ENCODE assay signal across 13 cellular contexts in the genomic region with DNA sequence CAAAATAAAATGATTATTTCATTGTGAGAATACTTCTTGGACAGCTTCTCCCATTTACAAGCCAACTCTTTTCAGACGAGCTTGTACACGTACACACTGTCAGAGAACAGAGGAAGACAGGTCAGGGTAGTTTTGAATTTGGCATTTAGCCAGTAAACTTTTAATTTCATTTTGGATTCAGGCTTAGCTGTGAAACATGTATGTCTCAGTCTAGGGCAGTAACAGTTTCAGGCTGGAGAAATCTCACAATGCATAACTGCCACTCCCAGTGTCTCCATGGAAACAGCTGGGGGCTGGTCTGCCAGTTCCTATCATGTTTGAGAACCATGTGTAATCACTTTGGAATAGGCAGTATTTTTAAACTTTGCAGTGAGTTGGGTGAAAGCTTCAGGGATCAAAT. TPM values are rescaled to one million over a fixed set of nuclear protein-coding genes. Genes with fewer than 3 reads are reported as not detected.
DNase-seq lines count a peak whose midpoint lies in the region; ATAC-seq and TF ChIP-seq lines count a peak whose summit lies in the region.
"Had no signal": no experiment of that assay in that cellular context is flagged by ENCODE, and none has a peak within 500 bp of the region (broad histone marks: within the 10 kb centered on the region; RNA-seq: fewer than 3 reads in every experiment).

No MANE protein-coding gene starts in this region.

- H3K27ac Mint-ChIP-seq in neural progenitor cell, result peak overlapping the region; percentile 47
- no peak overlapping the region for H3K27ac Mint-ChIP-seq in activated T-cell treated with anti-CD3 and anti-CD28 coated beads, Interleukin-2, amount 50 U/mL, for 24 hours
- H3K27ac Mint-ChIP-seq: memory B cell had no signal

- peaks cover 4% of the 10 kb centered on the region for H3K9me3 Mint-ChIP-seq in neural progenitor cell
- no peaks in the 10 kb centered on the region for H3K9me3 Mint-ChIP-seq in activated T-cell treated with anti-CD3 and anti-CD28 coated beads, Interleukin-2, amount 50 U/mL, for 24 hours
- H3K9me3 Mint-ChIP-seq: memory B cell had no signal

- BruUV-seq in PC-9 (replicated peaks; lab: Mats Ljungman, UMichigan), result no TSS peak

- no peaks in the 10 kb centered on the region for H3K9me3 ChIP-seq in PC-9 (ENCODE audit: insufficient read depth, low read depth)
- no peaks in the 10 kb centered on the region for H3K9me3 ChIP-seq in neural progenitor cell (ENCODE audit: low read depth)

- no peaks in the 10 kb centered on the region for H3K36me3 Mint-ChIP-seq in neural progenitor cell
- H3K36me3 Mint-ChIP-seq in activated T-cell treated with anti-CD3 and anti-CD28 coated beads, Interleukin-2, amount 50 U/mL, for 24 hours (ENCODE audit: low read depth), result no peaks in the 10 kb centered on the region
- H3K36me3 Mint-ChIP-seq: memory B cell had no signal

- peaks cover 20% of the 10 kb centered on the region for H3F3A ChIP-seq in PC-9 (ENCODE audit: insufficient read depth, low read depth)
- H3F3A ChIP-seq in neural progenitor cell (ENCODE audit: low read depth), result peaks cover 18% of the 10 kb centered on the region

- DNase-seq in ELR (ENCODE audit: low read depth), result peak; percentile 36
- peak; percentile 51 to 81 for DNase-seq in PC-9
- peak; percentile 24 for DNase-seq in fibroblast of peridontal ligament (ENCODE audit: extremely low read depth)
- DNase-seq in neural progenitor cell (ENCODE audit: low spot score), result no peak
- DNase-seq in activated T-cell treated with anti-CD3 and anti-CD28 coated beads, Interleukin-2, amount 50 U/mL, for 24 hours, result no peak
- no peak for DNase-seq in inferior parietal cortex (ENCODE audit: extremely low spot score)
- no peak for DNase-seq in NCI-H128 (lab: John Stamatoyannopoulos, UW; ENCODE audit: unreplicated experiment)
- DNase-seq: activated effector memory CD4-positive, alpha-beta T cell treated with Interleukin-2 at 50 U/mL for 16 hours; effector memory CD4-positive, alpha-beta T cell; stimulated activated CD4-positive, alpha-beta T cell treated with anti-CD3 and anti-CD28 coated beads, Interleukin-15, amount 100 ng/mL, for 24 hours had no signal

- H3K9ac ChIP-seq in neural progenitor cell, result no peak overlapping the region

- TF ChIP-seq CTCF in PC-9 (conservative IDR thresholded peaks at IDR 0.05), result no peak
- TF ChIP-seq CTCF in neural progenitor cell (IDR thresholded peaks at IDR 0.05), result no peak

- H3K9me2 ChIP-seq in PC-9 (ENCODE audit: insufficient read depth), result no peaks in the 10 kb centered on the region

- H3K4me3 ChIP-seq in PC-9 (peak overlapping the region; percentile 55), neural progenitor cell (no peak overlapping the region)

- peaks cover 68% of the 10 kb centered on the region for H3K4me1 Mint-ChIP-seq in neural progenitor cell
- peaks cover 6% of the 10 kb centered on the region for H3K4me1 Mint-ChIP-seq in activated T-cell treated with anti-CD3 and anti-CD28 coated beads, Interleukin-2, amount 50 U/mL, for 24 hours (ENCODE audit: low read depth)

- POLR2A ChIA-PET in PC-9 (lab: Charles Lee; ENCODE audit: unreplicated experiment), result interaction anchor here (0.6 kb wide), 1 partner anchor 53 kb away, joined by 3 read pairs; no protein-coding TSS in a partner anchor

- intact Hi-C loops in PC-9 (cut with micrococcal nuclease; ENCODE audit: unreplicated experiment), result loop anchor here (1.0 to 5.0 kb wide), 4 partner anchors 21 to 212 kb away; no protein-coding TSS in a partner anchor

- no peak overlapping the region for H3K4me3 Mint-ChIP-seq in neural progenitor cell
- H3K4me3 Mint-ChIP-seq in activated T-cell treated with anti-CD3 and anti-CD28 coated beads, Interleukin-2, amount 50 U/mL, for 24 hours, result no peak overlapping the region
- H3K4me3 Mint-ChIP-seq: memory B cell had no signal

- H3K4me1 ChIP-seq in PC-9 (replicated peaks; ENCODE audit: insufficient read depth), result peaks cover 42% of the 10 kb centered on the region
- H3K4me1 ChIP-seq in neural progenitor cell, result peaks cover 26% of the 10 kb centered on the region

- no peak for ATAC-seq in HG03196 (IDR thresholded peaks at IDR 0.05; ENCODE audit: unreplicated experiment)

- H4K20me1 ChIP-seq in PC-9 (ENCODE audit: insufficient read depth) (no peaks in the 10 kb centered on the region), neural progenitor cell (ENCODE audit: low read depth) (no peaks in the 10 kb centered on the region)

- H3K27me3 Mint-ChIP-seq in neural progenitor cell (ENCODE audit: insufficient read depth, low read depth), result peaks cover 14% of the 10 kb centered on the region
- peaks cover 21% of the 10 kb centered on the region for H3K27me3 Mint-ChIP-seq in activated T-cell treated with anti-CD3 and anti-CD28 coated beads, Interleukin-2, amount 50 U/mL, for 24 hours

- CTCF ChIA-PET in PC-9 (lab: Charles Lee), result no interaction called here

- no peaks in the 10 kb centered on the region for H3K27me3 ChIP-seq in PC-9 (ENCODE audit: insufficient read depth, low read depth)
- no peaks in the 10 kb centered on the region for H3K27me3 ChIP-seq in neural progenitor cell

- H3K36me3 ChIP-seq in PC-9 (ENCODE audit: low read depth) (no peaks in the 10 kb centered on the region), neural progenitor cell (no peaks in the 10 kb centered on the region)

- H3K4me2 ChIP-seq in PC-9, result peak overlapping the region; percentile 97
- no peak overlapping the region for H3K4me2 ChIP-seq in neural progenitor cell

- no peaks in the 10 kb centered on the region for H3K79me2 ChIP-seq in PC-9 (ENCODE audit: low read depth)
- no peaks in the 10 kb centered on the region for H3K79me2 ChIP-seq in neural progenitor cell (ENCODE audit: low read depth)

- H2AFZ ChIP-seq in PC-9 (no peak overlapping the region), neural progenitor cell (replicated peaks) (no peak overlapping the region)

- H3K27ac ChIP-seq in PC-9 (peak overlapping the region; percentile 98), neural progenitor cell (no peak overlapping the region)
- H3K27ac ChIP-seq: VCaP had no signal

RNA-seq across cellular contexts. Expression of gene QKI, which starts 22.0 kb away (rescaled TPM):
- total RNA-seq in PC-9 (2021) (47.1 and 50.8 TPM in 2 replicates), neural progenitor cell (ENCODE audit: low replicate concordance) (212 and 216 TPM in 2 replicates)

Comparison
In these comparisons a context has a peak if more than half of its experiments do, and no peak if none do; other contexts are left out.
1. DNase-seq: peak in ELR (single experiment), PC-9 (2 of 2) and fibroblast of peridontal ligament (single experiment); none in neural progenitor cell (single experiment), activated T-cell treated with anti-CD3 and anti-CD28 coated beads, Interleukin-2, amount 50 U/mL, for 24 hours (single experiment), inferior parietal cortex (single experiment) and NCI-H128 (single experiment).